31 cellular contexts compared by ENCODE assay signal in genomic region chr6:97630592-97630991, GRCh38.
DNase-seq lines count a peak whose midpoint lies in the region; ATAC-seq, FAIRE-seq and TF ChIP-seq lines count a peak whose summit lies in the region.
"Had no signal": no experiment of that assay in that cellular context is flagged by ENCODE, and none has a peak within 500 bp of the region (broad histone marks: within the 10 kb centered on the region; RNA-seq: fewer than 3 reads in every experiment).

No MANE protein-coding gene starts in this region.

- no peaks in the 10 kb centered on the region for H3K9me3 Mint-ChIP-seq in astrocyte (ENCODE audit: unreplicated experiment)
- H3K9me3 Mint-ChIP-seq: activated naive CD4-positive, alpha-beta T cell treated with anti-CD3 and anti-CD28 coated beads, Interleukin-2, amount 50 U/mL, for 24 hours; mesothelial cell of epicardium; nephron; stimulated activated memory B cell treated with anti-CD40 and anti-IgM and Interleukin-4, amounts not matched to agents 10 μg/mL and 1 μg/mL and 100 μg/mL, for 72 hours; T-helper 1 cell treated with Interleukin-12 subunit alpha and Interleukin-12 subunit beta and Interleukin-4 antibody, amounts not matched to agents 30 μg/mL and 1 μg/mL, for 36 hours had no signal

- H3K4me3 ChIP-seq in astrocyte (ENCODE audit: insufficient read depth, low read depth, low read length) = no peak overlapping the region
- no peak overlapping the region for H3K4me3 ChIP-seq in thyroid gland (replicated peaks in 1 of 3)
- H3K4me3 ChIP-seq: BLaER1, body of pancreas, esophagus squamous epithelium, PC-9, prostate gland, thoracic aorta had no signal

- peak overlapping the region; percentile 7 for H3K4me2 ChIP-seq in astrocyte (ENCODE audit: low read length)
- H3K4me2 ChIP-seq: BLaER1, PC-9 had no signal

- H2AFZ ChIP-seq in astrocyte (ENCODE audit: low read depth, low read length) = no peak overlapping the region
- H2AFZ ChIP-seq: PC-9 had no signal

- intact Hi-C loops in left ventricle myocardium superior (cut with micrococcal nuclease) = no loop called here
- intact Hi-C loops in thyroid gland (cut with DNase I) = no loop called here

- H3K36me3 ChIP-seq in astrocyte (ENCODE audit: insufficient read depth, low read length) = no peaks in the 10 kb centered on the region
- no peaks in the 10 kb centered on the region for H3K36me3 ChIP-seq in thyroid gland
- H3K36me3 ChIP-seq: BLaER1, esophagus squamous epithelium, prostate gland, thoracic aorta had no signal

- peaks cover 8% of the 10 kb centered on the region for H3K4me1 ChIP-seq in astrocyte (ENCODE audit: insufficient read depth, low read length)
- H3K4me1 ChIP-seq in thyroid gland = peaks cover 0 to 6% of the 10 kb centered on the region in 2 donors
- H3K4me1 ChIP-seq: body of pancreas, Caco-2, prostate gland had no signal

- H3K27ac ChIP-seq in astrocyte (ENCODE audit: low read depth, low read length) = peak overlapping the region; percentile 27
- no peak overlapping the region for H3K27ac ChIP-seq in thyroid gland
- H3K27ac ChIP-seq: BLaER1, body of pancreas, esophagus squamous epithelium, PC-9, prostate gland, thoracic aorta had no signal

- no peaks in the 10 kb centered on the region for H3K36me3 Mint-ChIP-seq in astrocyte (ENCODE audit: low read depth, unreplicated experiment)
- H3K36me3 Mint-ChIP-seq: activated naive CD4-positive, alpha-beta T cell treated with anti-CD3 and anti-CD28 coated beads, Interleukin-2, amount 50 U/mL, for 24 hours; mesothelial cell of epicardium; stimulated activated memory B cell treated with anti-CD40 and anti-IgM and Interleukin-4, amounts not matched to agents 10 μg/mL and 1 μg/mL and 100 μg/mL, for 72 hours had no signal

- H3K4me3 Mint-ChIP-seq in astrocyte (ENCODE audit: unreplicated experiment) = no peak overlapping the region
- H3K4me3 Mint-ChIP-seq: activated CD4-positive, alpha-beta T cell treated with anti-CD3 and anti-CD28 coated beads for 36 hours; activated naive CD4-positive, alpha-beta T cell treated with anti-CD3 and anti-CD28 coated beads, Interleukin-2, amount 50 U/mL, for 24 hours; mesothelial cell of epicardium; nephron; stimulated activated memory B cell treated with anti-CD40 and anti-IgM and Interleukin-4, amounts not matched to agents 10 μg/mL and 1 μg/mL and 100 μg/mL, for 72 hours; T-helper 1 cell treated with Interleukin-12 subunit alpha and Interleukin-12 subunit beta and Interleukin-4 antibody, amounts not matched to agents 30 μg/mL and 1 μg/mL, for 36 hours had no signal

- no peaks in the 10 kb centered on the region for H3K27me3 Mint-ChIP-seq in astrocyte (ENCODE audit: low read depth, unreplicated experiment)
- H3K27me3 Mint-ChIP-seq: activated CD4-positive, alpha-beta T cell treated with anti-CD3 and anti-CD28 coated beads for 36 hours; activated naive CD4-positive, alpha-beta T cell treated with anti-CD3 and anti-CD28 coated beads, Interleukin-2, amount 50 U/mL, for 24 hours; stimulated activated memory B cell treated with anti-CD40 and anti-IgM and Interleukin-4, amounts not matched to agents 10 μg/mL and 1 μg/mL and 100 μg/mL, for 72 hours had no signal

- H3K27me3 ChIP-seq in astrocyte (ENCODE audit: insufficient read depth, low read length) = no peaks in the 10 kb centered on the region
- no peaks in the 10 kb centered on the region for H3K27me3 ChIP-seq in thyroid gland
- H3K27me3 ChIP-seq: BLaER1, body of pancreas, esophagus squamous epithelium had no signal

- no peaks in the 10 kb centered on the region for H3K79me2 ChIP-seq in astrocyte (ENCODE audit: insufficient read depth, low read length)

- peak; percentile 3 for DNase-seq in A172 (ENCODE audit: low spot score)
- peak; percentile 40 for DNase-seq in HS-27A (ENCODE audit: low read depth)
- peak; percentile 78 for DNase-seq in astrocyte (ENCODE audit: low read depth)
- DNase-seq in hepatic stellate cell (ENCODE audit: low spot score) = peak; percentile 3
- DNase-seq in iPS-NIHi7 (ENCODE audit: extremely low spot score) = no peak
- no peak for DNase-seq in left ventricle myocardium superior
- no peak for DNase-seq in thyroid gland
- DNase-seq in AML-193 (lab: John Stamatoyannopoulos, UW) = no peak
- DNase-seq: 8988T; activated CD4-positive, alpha-beta T cell treated with anti-CD3 and anti-CD28 coated beads for 36 hours; body of pancreas; Caco-2; effector memory CD4-positive, alpha-beta T cell; esophagus squamous epithelium; GOT3; Karpas-422; NCI-H2029; NCI-H2227 treated with DMSO at 0.1 percent for 48 hours; NCI-H82; PC-9; SIG-M5; stimulated activated CD4-positive, alpha-beta T cell treated with anti-CD3 and anti-CD28 coated beads, Interleukin-2, amount 100 ng/mL, for 24 hours had no signal

- TF ChIP-seq CTCF in astrocyte (IDR thresholded peaks at IDR 0.05; ENCODE audit: insufficient read depth, low read depth, low read length) (no peak), thyroid gland (IDR thresholded peaks at IDR 0.05) (no peak)

- H3K4me1 Mint-ChIP-seq in astrocyte (ENCODE audit: low read depth, unreplicated experiment) = peaks cover 9% of the 10 kb centered on the region
- H3K4me1 Mint-ChIP-seq: activated CD4-positive, alpha-beta T cell treated with anti-CD3 and anti-CD28 coated beads for 36 hours; activated naive CD4-positive, alpha-beta T cell treated with anti-CD3 and anti-CD28 coated beads, Interleukin-2, amount 50 U/mL, for 24 hours had no signal

- peak; percentile 92 for FAIRE-seq in astrocyte (lab: Jason Lieb, UNC)
- FAIRE-seq: colon had no signal

- ATAC-seq in left ventricle myocardium superior = no peak
- ATAC-seq: activated CD4-positive, alpha-beta T cell treated with anti-CD3 and anti-CD28 coated beads for 36 hours; body of pancreas; stimulated activated memory B cell treated with anti-CD40 and anti-IgM and Interleukin-4, amounts not matched to agents 10 μg/mL and 1 μg/mL and 100 μg/mL, for 72 hours had no signal

- H3K27ac Mint-ChIP-seq in astrocyte (ENCODE audit: unreplicated experiment) = peak overlapping the region; percentile 1
- H3K27ac Mint-ChIP-seq: activated CD4-positive, alpha-beta T cell treated with anti-CD3 and anti-CD28 coated beads for 36 hours; activated naive CD4-positive, alpha-beta T cell treated with anti-CD3 and anti-CD28 coated beads, Interleukin-2, amount 50 U/mL, for 24 hours; nephron; stimulated activated memory B cell treated with anti-CD40 and anti-IgM and Interleukin-4, amounts not matched to agents 10 μg/mL and 1 μg/mL and 100 μg/mL, for 72 hours; T-helper 1 cell treated with Interleukin-12 subunit alpha and Interleukin-12 subunit beta and Interleukin-4 antibody, amounts not matched to agents 30 μg/mL and 1 μg/mL, for 36 hours had no signal

- H4K20me1 ChIP-seq in astrocyte (ENCODE audit: insufficient read depth, low read length) = no peaks in the 10 kb centered on the region
- H4K20me1 ChIP-seq: BLaER1 had no signal

- H3K9me3 ChIP-seq in astrocyte (ENCODE audit: insufficient read depth, low read depth, low read length) = no peaks in the 10 kb centered on the region
- H3K9me3 ChIP-seq in thyroid gland = no peaks in the 10 kb centered on the region
- H3K9me3 ChIP-seq: BLaER1, body of pancreas, Caco-2, esophagus squamous epithelium, prostate gland, thoracic aorta had no signal

- H3K9ac ChIP-seq in astrocyte (ENCODE audit: low read length) = no peak overlapping the region
- H3K9ac ChIP-seq: BLaER1 had no signal

- WGBS in thyroid gland, 2 donors = 83 to 88% methylated on average over 1 of the region's 1 CpG

- no peak for TF ChIP-seq POLR2A in thyroid gland (IDR thresholded peaks at IDR 0.05)

Comparison
In these comparisons a context has a peak if more than half of its experiments do, and no peak if none do; other contexts are left out.
1. DNase-seq: peak in A172 (single experiment), HS-27A (single experiment), astrocyte (single experiment) and hepatic stellate cell (single experiment); none in iPS-NIHi7 (single experiment), left ventricle myocardium superior (single experiment), thyroid gland (0 of 2) and AML-193 (0 of 2).